Comparison of ENCODE assay signal across 9 cellular contexts in genomic region chr6:75268121-75268987, GRCh38. TPM values are rescaled to one million over a fixed set of nuclear protein-coding genes. Genes with fewer than 3 reads are reported as not detected.
A peak's percentile ranks its signal among the peaks of the same experiment; 100 is the strongest.
DNase-seq lines count a peak whose midpoint lies in the region; ATAC-seq and TF ChIP-seq lines count a peak whose summit lies in the region.
"Had no signal": no experiment of that assay in that cellular context is flagged by ENCODE, and none has a peak within 500 bp of the region (broad histone marks: within the 10 kb centered on the region; RNA-seq: fewer than 3 reads in every experiment).

No MANE protein-coding gene starts in this region.

- whole genome bisulfite sequencing in mesendoderm (ENCODE audit: extremely low coverage, insufficient coverage, low lambda C conversion rate), result no CpG with 5 or more reads among the region's 5 CpGs

- in situ Hi-C loops in Caki2 (cut with HindIII; ENCODE audit: low pct_unique_long_range_greater_than_20kb, low sequenced_read_pairs), result loop anchor here (25.0 kb wide), 1 partner anchor 244 kb away; no protein-coding TSS in a partner anchor

- H3K4me2 ChIP-seq in mesendoderm (ENCODE audit: low read length), result no peak overlapping the region

- no peak overlapping the region for H3K9ac ChIP-seq in mesendoderm (ENCODE audit: low read length)

- no peaks in the 10 kb centered on the region for H3K4me1 ChIP-seq in breast epithelium
- no peaks in the 10 kb centered on the region for H3K4me1 ChIP-seq in mesendoderm (ENCODE audit: control insufficient read depth, low read depth, low read length)

- no peak overlapping the region for H3K4ac ChIP-seq in mesendoderm (ENCODE audit: low read depth, low read length)

- intact Hi-C loops in breast epithelium (cut with DNase I; ENCODE audit: low total_unique reads), result no loop called here

- H3K79me1 ChIP-seq in mesendoderm (ENCODE audit: low read length), result peaks cover 4% of the 10 kb centered on the region

- TF ChIP-seq POLR2A in breast epithelium (IDR thresholded peaks at IDR 0.05), result no peak

- no peak overlapping the region for H2BK5ac ChIP-seq in mesendoderm (ENCODE audit: low read length)

- no peak overlapping the region for H3K56ac ChIP-seq in mesendoderm (ENCODE audit: low read length)

- no peak overlapping the region for H2AK5ac ChIP-seq in mesendoderm (ENCODE audit: low read length)

- H3K9me3 ChIP-seq in breast epithelium, result no peaks in the 10 kb centered on the region

- no peak overlapping the region for H3K4me3 ChIP-seq in breast epithelium
- H3K4me3 ChIP-seq in mesendoderm (ENCODE audit: low read length), result no peak overlapping the region

- no peak overlapping the region for H2BK120ac ChIP-seq in mesendoderm (ENCODE audit: low read depth, low read length)

- H4K5ac ChIP-seq in mesendoderm (ENCODE audit: low read length), result no peak overlapping the region

- H3K36me3 ChIP-seq in breast epithelium (no peaks in the 10 kb centered on the region), mesendoderm (ENCODE audit: control insufficient read depth, insufficient read depth, low read length) (no peaks in the 10 kb centered on the region)

- ATAC-seq in HG03378 (IDR thresholded peaks at IDR 0.05; ENCODE audit: unreplicated experiment), result no peak

- peak overlapping the region; percentile 34 to 43 for H3K27ac ChIP-seq in breast epithelium
- no peak overlapping the region for H3K27ac ChIP-seq in mesendoderm (ENCODE audit: low read depth, low read length)

- no peaks in the 10 kb centered on the region for H3K27me3 ChIP-seq in breast epithelium
- no peaks in the 10 kb centered on the region for H3K27me3 ChIP-seq in mesendoderm (ENCODE audit: insufficient read depth, low read length, poor library complexity)

- H2BK15ac ChIP-seq in mesendoderm (replicated peaks; ENCODE audit: low read depth), result no peak overlapping the region

- peak overlapping the region; percentile 32 for H3K18ac ChIP-seq in mesendoderm (ENCODE audit: low read length)

- no peak for TF ChIP-seq CTCF in breast epithelium (IDR thresholded peaks at IDR 0.05)

- H3K23ac ChIP-seq in mesendoderm (ENCODE audit: low read length), result no peak overlapping the region

- DNase-seq in Caki2 (ENCODE audit: low read depth) (peak; percentile 70), HCEC 1CT (peak; percentile 40), breast epithelium (ENCODE audit: low spot score in 2 of 2) (no peak), mesendoderm (peak; percentile 89), DMS 273 (lab: John Stamatoyannopoulos, UW; ENCODE audit: unreplicated experiment) (no peak), hypothalamus (lab: John Stamatoyannopoulos, UW) (no peak), DMS114 treated with DMSO at 0.1 percent for 48 hours (lab: John Stamatoyannopoulos, UW; ENCODE audit: unreplicated experiment) (no peak)
- DNase-seq: OCI-M1 had no signal

- H3K79me2 ChIP-seq in mesendoderm (ENCODE audit: control insufficient read depth, insufficient read depth, low read length), result peaks cover 7% of the 10 kb centered on the region

- no peak overlapping the region for H4K8ac ChIP-seq in mesendoderm (ENCODE audit: low read depth, low read length)

RNA-seq across cellular contexts. Expression of gene TMEM30A, which starts 16.2 kb away (rescaled TPM):
- 101 and 103 TPM in 2 replicates for total RNA-seq in Caki2 (2014; rRNA removed; shearing (Covaris generic); ENCODE audit: low replicate concordance)
- total RNA-seq in breast epithelium, result 10 to 100 TPM; 79.6 to 84.2 (median 79.7) TPM
- 28.7 TPM for polyA plus RNA-seq in mesendoderm (2013, experiment 1 of 2)
- polyA plus RNA-seq in mesendoderm (2013, experiment 2 of 2), result 27.8 TPM

RNA-seq across cellular contexts. Expression of gene COX7A2, which starts 24.8 kb away (rescaled TPM):
- 155 and 246 TPM in 2 replicates for total RNA-seq in Caki2 (2014; rRNA removed; shearing (Covaris generic); ENCODE audit: low replicate concordance)
- total RNA-seq in breast epithelium, result 100 to 1,000 TPM; 171 to 206 (median 204) TPM
- polyA plus RNA-seq in mesendoderm (2013, experiment 1 of 2), result 938 TPM
- polyA plus RNA-seq in mesendoderm (2013, experiment 2 of 2), result 911 TPM

Comparison
In these comparisons a context has a peak if more than half of its experiments do, and no peak if none do; other contexts are left out.
1. DNase-seq: peak in Caki2 (single experiment), HCEC 1CT (single experiment) and mesendoderm (single experiment); none in breast epithelium (0 of 2), DMS 273 (single experiment), hypothalamus (0 of 51) and DMS114 treated with DMSO at 0.1 percent for 48 hours (single experiment).